ENCODE assay signal across 1 cellular context in the genomic region with DNA sequence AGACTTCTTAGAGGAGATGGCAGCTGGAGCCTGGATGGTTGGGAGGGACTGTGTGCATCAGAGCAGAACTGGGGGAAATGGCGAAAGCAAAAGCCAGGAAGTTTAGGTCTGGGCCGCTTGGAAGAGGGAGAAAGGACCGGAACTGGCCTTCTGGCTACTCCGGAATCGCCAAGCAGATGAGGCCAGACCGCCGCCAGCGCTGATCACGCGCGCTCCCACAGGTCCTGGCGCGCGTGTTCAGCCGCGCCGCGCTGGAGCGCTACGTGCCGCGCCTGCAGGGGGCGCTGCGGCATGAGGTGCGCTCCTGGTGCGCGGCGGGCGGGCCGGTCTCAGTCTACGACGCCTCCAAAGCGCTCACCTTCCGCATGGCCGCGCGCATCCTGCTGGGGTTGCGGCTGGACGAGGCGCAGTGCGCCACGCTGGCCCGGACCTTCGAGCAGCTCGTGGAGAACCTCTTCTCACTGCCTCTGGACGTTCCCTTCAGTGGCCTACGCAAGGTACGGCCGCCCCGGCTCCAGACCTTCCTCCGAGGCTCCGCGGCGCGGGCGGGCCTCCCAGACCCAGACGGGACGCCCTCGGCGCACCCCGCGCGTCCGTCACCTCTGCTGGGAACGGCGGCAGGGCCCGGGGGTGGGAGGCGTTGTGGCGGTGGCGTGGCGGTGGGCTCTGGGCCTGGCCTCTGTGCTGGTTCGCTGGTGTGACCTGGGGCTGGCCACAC.
TF ChIP-seq lines count a peak whose summit lies in the region.

No MANE protein-coding gene starts in this region.

TF ChIP-seq in WTC11, 78 proteins besides CTCF, POLR2A, EP300 and RAD21 (continued from another document and continues in another):
- TF ChIP-seq, protein P1, sequence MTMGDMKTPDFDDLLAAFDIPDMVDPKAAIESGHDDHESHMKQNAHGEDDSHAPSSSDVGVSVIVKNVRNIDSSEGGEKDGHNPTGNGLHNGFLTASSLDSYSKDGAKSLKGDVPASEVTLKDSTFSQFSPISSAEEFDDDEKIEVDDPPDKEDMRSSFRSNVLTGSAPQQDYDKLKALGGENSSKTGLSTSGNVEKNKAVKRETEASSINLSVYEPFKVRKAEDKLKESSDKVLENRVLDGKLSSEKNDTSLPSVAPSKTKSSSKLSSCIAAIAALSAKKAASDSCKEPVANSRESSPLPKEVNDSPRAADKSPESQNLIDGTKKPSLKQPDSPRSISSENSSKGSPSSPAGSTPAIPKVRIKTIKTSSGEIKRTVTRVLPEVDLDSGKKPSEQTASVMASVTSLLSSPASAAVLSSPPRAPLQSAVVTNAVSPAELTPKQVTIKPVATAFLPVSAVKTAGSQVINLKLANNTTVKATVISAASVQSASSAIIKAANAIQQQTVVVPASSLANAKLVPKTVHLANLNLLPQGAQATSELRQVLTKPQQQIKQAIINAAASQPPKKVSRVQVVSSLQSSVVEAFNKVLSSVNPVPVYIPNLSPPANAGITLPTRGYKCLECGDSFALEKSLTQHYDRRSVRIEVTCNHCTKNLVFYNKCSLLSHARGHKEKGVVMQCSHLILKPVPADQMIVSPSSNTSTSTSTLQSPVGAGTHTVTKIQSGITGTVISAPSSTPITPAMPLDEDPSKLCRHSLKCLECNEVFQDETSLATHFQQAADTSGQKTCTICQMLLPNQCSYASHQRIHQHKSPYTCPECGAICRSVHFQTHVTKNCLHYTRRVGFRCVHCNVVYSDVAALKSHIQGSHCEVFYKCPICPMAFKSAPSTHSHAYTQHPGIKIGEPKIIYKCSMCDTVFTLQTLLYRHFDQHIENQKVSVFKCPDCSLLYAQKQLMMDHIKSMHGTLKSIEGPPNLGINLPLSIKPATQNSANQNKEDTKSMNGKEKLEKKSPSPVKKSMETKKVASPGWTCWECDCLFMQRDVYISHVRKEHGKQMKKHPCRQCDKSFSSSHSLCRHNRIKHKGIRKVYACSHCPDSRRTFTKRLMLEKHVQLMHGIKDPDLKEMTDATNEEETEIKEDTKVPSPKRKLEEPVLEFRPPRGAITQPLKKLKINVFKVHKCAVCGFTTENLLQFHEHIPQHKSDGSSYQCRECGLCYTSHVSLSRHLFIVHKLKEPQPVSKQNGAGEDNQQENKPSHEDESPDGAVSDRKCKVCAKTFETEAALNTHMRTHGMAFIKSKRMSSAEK (CRISPR knock-in tag; IDR thresholded peaks at IDR 0.05; ENCODE audit: borderline replicate concordance) = no peak
- TF ChIP-seq ZNF219 (CRISPR knock-in tag; IDR thresholded peaks at IDR 0.05; ENCODE audit: borderline replicate concordance) (peak; percentile 94; the same call in 1 of the 2 replicates), JUN (CRISPR knock-in tag; IDR thresholded peaks at IDR 0.05) (peak; percentile 93), EMX1 (CRISPR knock-in tag; IDR thresholded peaks at IDR 0.05) (no peak), GABPB1 (CRISPR knock-in tag; IDR thresholded peaks at IDR 0.05) (no peak), ZNF121 (CRISPR knock-in tag; IDR thresholded peaks at IDR 0.05) (no peak), SMAD4 (CRISPR knock-in tag; IDR thresholded peaks at IDR 0.05) (peak; percentile 74; the same call in 1 of the 2 replicates), ZNF416 (CRISPR knock-in tag; IDR thresholded peaks at IDR 0.05) (peak; percentile 76), ZNF317 (CRISPR knock-in tag; IDR thresholded peaks at IDR 0.05; ENCODE audit: borderline replicate concordance, low read depth) (no peak), TEAD4 (CRISPR knock-in tag; IDR thresholded peaks at IDR 0.05) (peak; percentile 85), MYBL2 (CRISPR knock-in tag; IDR thresholded peaks at IDR 0.05) (peak; percentile 82), TCF7 (CRISPR knock-in tag; IDR thresholded peaks at IDR 0.05; ENCODE audit: low read depth) (peak; percentile 83), ZNF671 (CRISPR knock-in tag; IDR thresholded peaks at IDR 0.05) (no peak), KAT7 (CRISPR knock-in tag; IDR thresholded peaks at IDR 0.05; ENCODE audit: borderline replicate concordance) (peak; percentile 72), RELA (CRISPR knock-in tag; IDR thresholded peaks at IDR 0.05; ENCODE audit: borderline replicate concordance) (peak; percentile 96), ZNF423 (CRISPR knock-in tag; IDR thresholded peaks at IDR 0.05) (peak; percentile 34; the same call in 1 of the 2 replicates), ZNF232 (CRISPR knock-in tag; IDR thresholded peaks at IDR 0.05) (0 out of 2 replicates have a peak, but pooled peaks have one; percentile 79), SMAD3 (CRISPR knock-in tag; IDR thresholded peaks at IDR 0.05; ENCODE audit: borderline replicate concordance) (peak; percentile 70; the same call in 1 of the 2 replicates), JAZF1 (CRISPR knock-in tag; IDR thresholded peaks at IDR 0.05) (no peak)
- TF ChIP-seq, protein P2, sequence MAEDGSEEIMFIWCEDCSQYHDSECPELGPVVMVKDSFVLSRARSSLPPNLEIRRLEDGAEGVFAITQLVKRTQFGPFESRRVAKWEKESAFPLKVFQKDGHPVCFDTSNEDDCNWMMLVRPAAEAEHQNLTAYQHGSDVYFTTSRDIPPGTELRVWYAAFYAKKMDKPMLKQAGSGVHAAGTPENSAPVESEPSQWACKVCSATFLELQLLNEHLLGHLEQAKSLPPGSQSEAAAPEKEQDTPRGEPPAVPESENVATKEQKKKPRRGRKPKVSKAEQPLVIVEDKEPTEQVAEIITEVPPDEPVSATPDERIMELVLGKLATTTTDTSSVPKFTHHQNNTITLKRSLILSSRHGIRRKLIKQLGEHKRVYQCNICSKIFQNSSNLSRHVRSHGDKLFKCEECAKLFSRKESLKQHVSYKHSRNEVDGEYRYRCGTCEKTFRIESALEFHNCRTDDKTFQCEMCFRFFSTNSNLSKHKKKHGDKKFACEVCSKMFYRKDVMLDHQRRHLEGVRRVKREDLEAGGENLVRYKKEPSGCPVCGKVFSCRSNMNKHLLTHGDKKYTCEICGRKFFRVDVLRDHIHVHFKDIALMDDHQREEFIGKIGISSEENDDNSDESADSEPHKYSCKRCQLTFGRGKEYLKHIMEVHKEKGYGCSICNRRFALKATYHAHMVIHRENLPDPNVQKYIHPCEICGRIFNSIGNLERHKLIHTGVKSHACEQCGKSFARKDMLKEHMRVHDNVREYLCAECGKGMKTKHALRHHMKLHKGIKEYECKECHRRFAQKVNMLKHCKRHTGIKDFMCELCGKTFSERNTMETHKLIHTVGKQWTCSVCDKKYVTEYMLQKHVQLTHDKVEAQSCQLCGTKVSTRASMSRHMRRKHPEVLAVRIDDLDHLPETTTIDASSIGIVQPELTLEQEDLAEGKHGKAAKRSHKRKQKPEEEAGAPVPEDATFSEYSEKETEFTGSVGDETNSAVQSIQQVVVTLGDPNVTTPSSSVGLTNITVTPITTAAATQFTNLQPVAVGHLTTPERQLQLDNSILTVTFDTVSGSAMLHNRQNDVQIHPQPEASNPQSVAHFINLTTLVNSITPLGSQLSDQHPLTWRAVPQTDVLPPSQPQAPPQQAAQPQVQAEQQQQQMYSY (CRISPR knock-in tag; IDR thresholded peaks at IDR 0.05) = peak; percentile 70
- TF ChIP-seq, protein P3, sequence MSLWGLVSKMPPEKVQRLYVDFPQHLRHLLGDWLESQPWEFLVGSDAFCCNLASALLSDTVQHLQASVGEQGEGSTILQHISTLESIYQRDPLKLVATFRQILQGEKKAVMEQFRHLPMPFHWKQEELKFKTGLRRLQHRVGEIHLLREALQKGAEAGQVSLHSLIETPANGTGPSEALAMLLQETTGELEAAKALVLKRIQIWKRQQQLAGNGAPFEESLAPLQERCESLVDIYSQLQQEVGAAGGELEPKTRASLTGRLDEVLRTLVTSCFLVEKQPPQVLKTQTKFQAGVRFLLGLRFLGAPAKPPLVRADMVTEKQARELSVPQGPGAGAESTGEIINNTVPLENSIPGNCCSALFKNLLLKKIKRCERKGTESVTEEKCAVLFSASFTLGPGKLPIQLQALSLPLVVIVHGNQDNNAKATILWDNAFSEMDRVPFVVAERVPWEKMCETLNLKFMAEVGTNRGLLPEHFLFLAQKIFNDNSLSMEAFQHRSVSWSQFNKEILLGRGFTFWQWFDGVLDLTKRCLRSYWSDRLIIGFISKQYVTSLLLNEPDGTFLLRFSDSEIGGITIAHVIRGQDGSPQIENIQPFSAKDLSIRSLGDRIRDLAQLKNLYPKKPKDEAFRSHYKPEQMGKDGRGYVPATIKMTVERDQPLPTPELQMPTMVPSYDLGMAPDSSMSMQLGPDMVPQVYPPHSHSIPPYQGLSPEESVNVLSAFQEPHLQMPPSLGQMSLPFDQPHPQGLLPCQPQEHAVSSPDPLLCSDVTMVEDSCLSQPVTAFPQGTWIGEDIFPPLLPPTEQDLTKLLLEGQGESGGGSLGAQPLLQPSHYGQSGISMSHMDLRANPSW (CRISPR knock-in tag; conservative IDR thresholded peaks at IDR 0.05; ENCODE audit: low read depth) = no peak
- TF ChIP-seq, protein P4, sequence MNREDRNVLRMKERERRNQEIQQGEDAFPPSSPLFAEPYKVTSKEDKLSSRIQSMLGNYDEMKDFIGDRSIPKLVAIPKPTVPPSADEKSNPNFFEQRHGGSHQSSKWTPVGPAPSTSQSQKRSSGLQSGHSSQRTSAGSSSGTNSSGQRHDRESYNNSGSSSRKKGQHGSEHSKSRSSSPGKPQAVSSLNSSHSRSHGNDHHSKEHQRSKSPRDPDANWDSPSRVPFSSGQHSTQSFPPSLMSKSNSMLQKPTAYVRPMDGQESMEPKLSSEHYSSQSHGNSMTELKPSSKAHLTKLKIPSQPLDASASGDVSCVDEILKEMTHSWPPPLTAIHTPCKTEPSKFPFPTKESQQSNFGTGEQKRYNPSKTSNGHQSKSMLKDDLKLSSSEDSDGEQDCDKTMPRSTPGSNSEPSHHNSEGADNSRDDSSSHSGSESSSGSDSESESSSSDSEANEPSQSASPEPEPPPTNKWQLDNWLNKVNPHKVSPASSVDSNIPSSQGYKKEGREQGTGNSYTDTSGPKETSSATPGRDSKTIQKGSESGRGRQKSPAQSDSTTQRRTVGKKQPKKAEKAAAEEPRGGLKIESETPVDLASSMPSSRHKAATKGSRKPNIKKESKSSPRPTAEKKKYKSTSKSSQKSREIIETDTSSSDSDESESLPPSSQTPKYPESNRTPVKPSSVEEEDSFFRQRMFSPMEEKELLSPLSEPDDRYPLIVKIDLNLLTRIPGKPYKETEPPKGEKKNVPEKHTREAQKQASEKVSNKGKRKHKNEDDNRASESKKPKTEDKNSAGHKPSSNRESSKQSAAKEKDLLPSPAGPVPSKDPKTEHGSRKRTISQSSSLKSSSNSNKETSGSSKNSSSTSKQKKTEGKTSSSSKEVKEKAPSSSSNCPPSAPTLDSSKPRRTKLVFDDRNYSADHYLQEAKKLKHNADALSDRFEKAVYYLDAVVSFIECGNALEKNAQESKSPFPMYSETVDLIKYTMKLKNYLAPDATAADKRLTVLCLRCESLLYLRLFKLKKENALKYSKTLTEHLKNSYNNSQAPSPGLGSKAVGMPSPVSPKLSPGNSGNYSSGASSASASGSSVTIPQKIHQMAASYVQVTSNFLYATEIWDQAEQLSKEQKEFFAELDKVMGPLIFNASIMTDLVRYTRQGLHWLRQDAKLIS (CRISPR knock-in tag; IDR thresholded peaks at IDR 0.05; ENCODE audit: borderline replicate concordance) = peak; percentile 54; the same call in 1 of the 2 replicates
- TF ChIP-seq, protein P5, sequence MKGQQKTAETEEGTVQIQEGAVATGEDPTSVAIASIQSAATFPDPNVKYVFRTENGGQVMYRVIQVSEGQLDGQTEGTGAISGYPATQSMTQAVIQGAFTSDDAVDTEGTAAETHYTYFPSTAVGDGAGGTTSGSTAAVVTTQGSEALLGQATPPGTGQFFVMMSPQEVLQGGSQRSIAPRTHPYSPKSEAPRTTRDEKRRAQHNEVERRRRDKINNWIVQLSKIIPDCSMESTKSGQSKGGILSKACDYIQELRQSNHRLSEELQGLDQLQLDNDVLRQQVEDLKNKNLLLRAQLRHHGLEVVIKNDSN (CRISPR knock-in tag; IDR thresholded peaks at IDR 0.05) = peak; percentile 73
- TF ChIP-seq, protein P6, sequence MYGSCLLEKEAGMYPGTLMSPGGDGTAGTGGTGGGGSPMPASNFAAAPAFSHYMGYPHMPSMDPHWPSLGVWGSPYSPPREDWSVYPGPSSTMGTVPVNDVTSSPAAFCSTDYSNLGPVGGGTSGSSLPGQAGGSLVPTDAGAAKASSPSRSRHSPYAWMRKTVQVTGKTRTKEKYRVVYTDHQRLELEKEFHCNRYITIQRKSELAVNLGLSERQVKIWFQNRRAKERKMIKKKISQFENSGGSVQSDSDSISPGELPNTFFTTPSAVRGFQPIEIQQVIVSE (CRISPR knock-in tag; IDR thresholded peaks at IDR 0.05; ENCODE audit: borderline replicate concordance) = no peak
- TF ChIP-seq, protein P7, sequence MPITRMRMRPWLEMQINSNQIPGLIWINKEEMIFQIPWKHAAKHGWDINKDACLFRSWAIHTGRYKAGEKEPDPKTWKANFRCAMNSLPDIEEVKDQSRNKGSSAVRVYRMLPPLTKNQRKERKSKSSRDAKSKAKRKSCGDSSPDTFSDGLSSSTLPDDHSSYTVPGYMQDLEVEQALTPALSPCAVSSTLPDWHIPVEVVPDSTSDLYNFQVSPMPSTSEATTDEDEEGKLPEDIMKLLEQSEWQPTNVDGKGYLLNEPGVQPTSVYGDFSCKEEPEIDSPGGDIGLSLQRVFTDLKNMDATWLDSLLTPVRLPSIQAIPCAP (CRISPR knock-in tag; IDR thresholded peaks at IDR 0.05) = peak; percentile 14; the same call in 1 of the 2 replicates
- TF ChIP-seq, protein P8, sequence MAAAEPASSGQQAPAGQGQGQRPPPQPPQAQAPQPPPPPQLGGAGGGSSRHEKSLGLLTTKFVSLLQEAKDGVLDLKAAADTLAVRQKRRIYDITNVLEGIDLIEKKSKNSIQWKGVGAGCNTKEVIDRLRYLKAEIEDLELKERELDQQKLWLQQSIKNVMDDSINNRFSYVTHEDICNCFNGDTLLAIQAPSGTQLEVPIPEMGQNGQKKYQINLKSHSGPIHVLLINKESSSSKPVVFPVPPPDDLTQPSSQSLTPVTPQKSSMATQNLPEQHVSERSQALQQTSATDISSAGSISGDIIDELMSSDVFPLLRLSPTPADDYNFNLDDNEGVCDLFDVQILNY (CRISPR knock-in tag; IDR thresholded peaks at IDR 0.05) = no peak
- TF ChIP-seq, protein P9, sequence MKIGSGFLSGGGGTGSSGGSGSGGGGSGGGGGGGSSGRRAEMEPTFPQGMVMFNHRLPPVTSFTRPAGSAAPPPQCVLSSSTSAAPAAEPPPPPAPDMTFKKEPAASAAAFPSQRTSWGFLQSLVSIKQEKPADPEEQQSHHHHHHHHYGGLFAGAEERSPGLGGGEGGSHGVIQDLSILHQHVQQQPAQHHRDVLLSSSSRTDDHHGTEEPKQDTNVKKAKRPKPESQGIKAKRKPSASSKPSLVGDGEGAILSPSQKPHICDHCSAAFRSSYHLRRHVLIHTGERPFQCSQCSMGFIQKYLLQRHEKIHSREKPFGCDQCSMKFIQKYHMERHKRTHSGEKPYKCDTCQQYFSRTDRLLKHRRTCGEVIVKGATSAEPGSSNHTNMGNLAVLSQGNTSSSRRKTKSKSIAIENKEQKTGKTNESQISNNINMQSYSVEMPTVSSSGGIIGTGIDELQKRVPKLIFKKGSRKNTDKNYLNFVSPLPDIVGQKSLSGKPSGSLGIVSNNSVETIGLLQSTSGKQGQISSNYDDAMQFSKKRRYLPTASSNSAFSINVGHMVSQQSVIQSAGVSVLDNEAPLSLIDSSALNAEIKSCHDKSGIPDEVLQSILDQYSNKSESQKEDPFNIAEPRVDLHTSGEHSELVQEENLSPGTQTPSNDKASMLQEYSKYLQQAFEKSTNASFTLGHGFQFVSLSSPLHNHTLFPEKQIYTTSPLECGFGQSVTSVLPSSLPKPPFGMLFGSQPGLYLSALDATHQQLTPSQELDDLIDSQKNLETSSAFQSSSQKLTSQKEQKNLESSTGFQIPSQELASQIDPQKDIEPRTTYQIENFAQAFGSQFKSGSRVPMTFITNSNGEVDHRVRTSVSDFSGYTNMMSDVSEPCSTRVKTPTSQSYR (CRISPR knock-in tag; IDR thresholded peaks at IDR 0.05) = 0 out of 2 replicates have a peak, but pooled peaks have one; percentile 45
- TF ChIP-seq, protein P10, sequence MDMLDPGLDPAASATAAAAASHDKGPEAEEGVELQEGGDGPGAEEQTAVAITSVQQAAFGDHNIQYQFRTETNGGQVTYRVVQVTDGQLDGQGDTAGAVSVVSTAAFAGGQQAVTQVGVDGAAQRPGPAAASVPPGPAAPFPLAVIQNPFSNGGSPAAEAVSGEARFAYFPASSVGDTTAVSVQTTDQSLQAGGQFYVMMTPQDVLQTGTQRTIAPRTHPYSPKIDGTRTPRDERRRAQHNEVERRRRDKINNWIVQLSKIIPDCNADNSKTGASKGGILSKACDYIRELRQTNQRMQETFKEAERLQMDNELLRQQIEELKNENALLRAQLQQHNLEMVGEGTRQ (CRISPR knock-in tag; IDR thresholded peaks at IDR 0.05) = 0 out of 2 replicates have a peak, but pooled peaks have one; percentile 27
